In the genomic region with DNA sequence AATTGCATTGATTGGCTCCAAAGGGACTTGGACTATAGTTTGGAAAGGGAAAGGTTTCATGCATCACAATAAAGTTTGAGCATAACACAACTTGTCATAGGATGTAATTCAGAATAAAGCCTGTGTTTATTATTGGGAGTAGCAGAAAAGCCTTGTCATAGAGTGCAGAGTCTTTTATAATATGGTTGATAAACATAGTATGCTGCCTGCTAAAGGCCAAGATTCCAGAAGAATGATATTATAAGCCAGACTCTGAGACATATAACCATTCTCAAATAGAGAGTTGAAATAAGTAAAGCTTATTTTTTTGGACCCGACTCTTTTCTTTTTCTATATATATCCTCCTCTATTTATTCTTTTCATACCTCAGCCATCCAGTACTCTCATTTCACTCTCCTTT, we compare ENCODE assay signal across 21 cellular contexts.
DNase-seq lines count a peak whose midpoint lies in the region; ATAC-seq and TF ChIP-seq lines count a peak whose summit lies in the region.
"Had no signal": no experiment of that assay in that cellular context is flagged by ENCODE, and none has a peak within 500 bp of the region (broad histone marks: within the 10 kb centered on the region; RNA-seq: fewer than 3 reads in every experiment).

No MANE protein-coding gene starts in this region.

- no peak overlapping the region for H3K4me2 ChIP-seq in GM23248 (ENCODE audit: unreplicated experiment)
- no peak overlapping the region; the same call in 1 of the 2 replicates for H3K4me2 ChIP-seq in IMR-90 (ENCODE audit: low read depth, low read length)
- H3K4me2 ChIP-seq: A549; BLaER1 treated with 17β-estradiol and CSF1 and Interleukin-3, amounts not matched to agents 10 nM and 100 nM had no signal

- H2AFZ ChIP-seq in GM23248, result no peak overlapping the region
- no peak overlapping the region for H2AFZ ChIP-seq in IMR-90 (replicated peaks; ENCODE audit: low read length, poor library complexity)

- peak overlapping the region; percentile 46 for H2BK5ac ChIP-seq in IMR-90 (ENCODE audit: low read depth, low read length, poor library complexity, severe bottlenecking)

- peaks cover 19% of the 10 kb centered on the region for H3K9me3 Mint-ChIP-seq in osteocyte (ENCODE audit: unreplicated experiment)
- peaks cover 14% of the 10 kb centered on the region for H3K9me3 Mint-ChIP-seq in stimulated activated effector memory CD8-positive, alpha-beta T cell treated with anti-CD3 and anti-CD28 coated beads, Interleukin-12 subunit alpha, Interleukin-12 subunit beta, amount 100 ng/mL, for 72 hours

- H2AK9ac ChIP-seq in IMR-90 (replicated peaks; ENCODE audit: low read depth, low read length, poor library complexity), result no peak overlapping the region

- H2BK20ac ChIP-seq in IMR-90 (ENCODE audit: low read depth, low read length), result no peak overlapping the region

- dilution Hi-C loops in IMR-90 (cut with HindIII; ENCODE audit: low sequenced_read_pairs, unreplicated experiment), result no loop called here

- peaks cover 17% of the 10 kb centered on the region; the same call in 1 of the 2 replicates for H3F3A ChIP-seq in GM23248 (ENCODE audit: insufficient read depth)

- ATAC-seq in IMR-90 (ENCODE audit: low read depth), result peak; percentile 80
- ATAC-seq in stimulated activated naive CD8-positive, alpha-beta T cell treated with anti-CD3 and anti-CD28 coated beads, Interleukin-15, Interleukin-2, amounts not matched to agents 100 U/mL and 50 U/mL, for 24 hours, result no peak
- ATAC-seq in stimulated activated effector memory CD8-positive, alpha-beta T cell treated with anti-CD3 and anti-CD28 coated beads, Interleukin-12 subunit alpha, Interleukin-12 subunit beta, amount 100 ng/mL, for 72 hours, result no peak
- ATAC-seq: A549; CD8-positive, alpha-beta T cell; GM12878 had no signal

- H2BK120ac ChIP-seq in IMR-90 (ENCODE audit: low read depth, low read length), result no peak overlapping the region

- intact Hi-C loops in IMR-90 (cut with micrococcal nuclease), result no loop called here

- peaks cover 26% of the 10 kb centered on the region for H3K4me1 Mint-ChIP-seq in osteocyte (ENCODE audit: unreplicated experiment)
- no peaks in the 10 kb centered on the region for H3K4me1 Mint-ChIP-seq in stimulated activated effector memory CD8-positive, alpha-beta T cell treated with anti-CD3 and anti-CD28 coated beads, Interleukin-12 subunit alpha, Interleukin-12 subunit beta, amount 100 ng/mL, for 72 hours
- H3K4me1 Mint-ChIP-seq: B cell had no signal

- CTCF ChIA-PET in IMR-90 (lab: Yijun Ruan, JAX), result no interaction called here

- H3K14ac ChIP-seq in IMR-90 (replicated peaks; ENCODE audit: low read depth, low read length), result no peak overlapping the region

- H3K56ac ChIP-seq in IMR-90 (ENCODE audit: extremely low read depth, insufficient read depth, low read length), result no peak overlapping the region

- peak; percentile 15 for DNase-seq in GM23248
- DNase-seq in IMR-90, result peak; percentile 50
- peak; percentile 9 for DNase-seq in amniotic epithelial cell (ENCODE audit: low read depth)
- DNase-seq in osteocyte (ENCODE audit: extremely low spot score, unreplicated experiment), result no peak
- DNase-seq in stimulated activated naive CD8-positive, alpha-beta T cell treated with anti-CD3 and anti-CD28 coated beads, Interleukin-15, Interleukin-2, amounts not matched to agents 100 U/mL and 50 U/mL, for 24 hours, result no peak
- DNase-seq in activated naive CD4-positive, alpha-beta T cell (lab: John Stamatoyannopoulos, UW), result no peak
- no peak for DNase-seq in HPDE6-E6E7 (ENCODE audit: extremely low spot score)
- DNase-seq in stimulated activated effector memory CD8-positive, alpha-beta T cell treated with anti-CD3 and anti-CD28 coated beads, Interleukin-12 subunit alpha, Interleukin-12 subunit beta, amount 100 ng/mL, for 72 hours (ENCODE audit: low spot score in 2 of 2), result no peak
- DNase-seq: AML-193; Caco-2; Calu3; CD4-positive, alpha-beta T cell; CD8-positive, alpha-beta T cell; DMS79 treated with DMSO at 0.1 percent for 48 hours; GF-D8 had no signal

- H4K20me1 ChIP-seq in GM23248 (ENCODE audit: insufficient read depth), result no peaks in the 10 kb centered on the region
- no peaks in the 10 kb centered on the region for H4K20me1 ChIP-seq in IMR-90 (ENCODE audit: insufficient read depth, low read length)
- H4K20me1 ChIP-seq: BLaER1 treated with 17β-estradiol and CSF1 and Interleukin-3, amounts not matched to agents 10 nM and 100 nM had no signal

- H3K79me1 ChIP-seq in IMR-90 (ENCODE audit: low read depth in 1 of 2, low read length in 2 of 2), result no peaks in the 10 kb centered on the region

- no peak overlapping the region for H3K18ac ChIP-seq in IMR-90 (ENCODE audit: low read depth, low read length)

- H4K5ac ChIP-seq in IMR-90 (ENCODE audit: low read depth, low read length), result no peak overlapping the region

- no peak for TF ChIP-seq POLR2A in IMR-90 (IDR thresholded peaks at IDR 0.05; ENCODE audit: low read depth, low read length)

- BruUV-seq in IMR-90 (replicated peaks; lab: Mats Ljungman, UMichigan), result no TSS peak

- no peaks in the 10 kb centered on the region for H3K27me3 ChIP-seq in GM23248 (replicated peaks; ENCODE audit: insufficient read depth)
- H3K27me3 ChIP-seq in IMR-90 (ENCODE audit: control insufficient read depth, insufficient read depth, low read length), result no peaks in the 10 kb centered on the region
- H3K27me3 ChIP-seq: BLaER1 treated with 17β-estradiol and CSF1 and Interleukin-3, amounts not matched to agents 10 nM and 100 nM had no signal

- H3K4me3 Mint-ChIP-seq in osteocyte (ENCODE audit: unreplicated experiment), result no peak overlapping the region
- H3K4me3 Mint-ChIP-seq in stimulated activated effector memory CD8-positive, alpha-beta T cell treated with anti-CD3 and anti-CD28 coated beads, Interleukin-12 subunit alpha, Interleukin-12 subunit beta, amount 100 ng/mL, for 72 hours, result no peak overlapping the region
- H3K4me3 Mint-ChIP-seq: B cell; CD4-positive, alpha-beta T cell; CD8-positive, alpha-beta T cell had no signal

- no peak overlapping the region for H4K91ac ChIP-seq in IMR-90 (ENCODE audit: insufficient read depth, low read depth, low read length)

- H3K9ac ChIP-seq in GM23248, result no peak overlapping the region
- no peak overlapping the region for H3K9ac ChIP-seq in IMR-90 (ENCODE audit: low read depth, low read length)
- H3K9ac ChIP-seq: BLaER1 treated with 17β-estradiol and CSF1 and Interleukin-3, amounts not matched to agents 10 nM and 100 nM had no signal

- 95 to 100% methylated on average over 1 of the region's 1 CpG for WGBS in GM23248 (ENCODE audit: low coverage in 1 of 2, low lambda C conversion rate in 2 of 2, missing lambda C conversion rate in 2 of 2), 2 experiments
- WGBS in IMR-90 (ENCODE audit: extremely low coverage in 2 of 2, insufficient read length in 1 of 2), 2 experiments, result no CpG with 5 or more reads among the region's 1 CpG

- H3K36me3 ChIP-seq in GM23248 (ENCODE audit: low read depth), result no peaks in the 10 kb centered on the region
- H3K36me3 ChIP-seq in IMR-90 (ENCODE audit: control insufficient read depth, insufficient read depth, low read length), result no peaks in the 10 kb centered on the region
- H3K36me3 ChIP-seq: BLaER1 treated with 17β-estradiol and CSF1 and Interleukin-3, amounts not matched to agents 10 nM and 100 nM had no signal

- no peak for TF ChIP-seq RAD21 in IMR-90 (IDR thresholded peaks at IDR 0.05; ENCODE audit: low read length)

- H3K4me3 ChIP-seq in GM23248, result no peak overlapping the region
- no peak overlapping the region for H3K4me3 ChIP-seq in IMR-90 (ENCODE audit: insufficient read depth, low read depth, low read length)
- H3K4me3 ChIP-seq: A549; BLaER1 treated with 17β-estradiol and CSF1 and Interleukin-3, amounts not matched to agents 10 nM and 100 nM; GM12878 had no signal

- H3K27ac ChIP-seq in GM23248 (no peak overlapping the region), IMR-90 (ENCODE audit: insufficient read depth, low read length) (no peak overlapping the region)
- H3K27ac ChIP-seq: 22Rv1; A549; BLaER1 treated with 17β-estradiol and CSF1 and Interleukin-3, amounts not matched to agents 10 nM and 100 nM; C4-2B had no signal

- in situ Hi-C loops in GM23248 (cut with MboI) (no loop called here), IMR-90 (cut with MboI; ENCODE audit: low sequenced_read_pairs) (no loop called here)

- H3K27me3 Mint-ChIP-seq in osteocyte (ENCODE audit: unreplicated experiment), result no peaks in the 10 kb centered on the region
- H3K27me3 Mint-ChIP-seq: B cell; CD4-positive, alpha-beta T cell had no signal

- TF ChIP-seq CTCF in IMR-90 (conservative IDR thresholded peaks at IDR 0.05; ENCODE audit: low read depth, low read length) (no peak), osteocyte (IDR thresholded peaks at IDR 0.05) (no peak)

- H3K36me3 Mint-ChIP-seq in osteocyte (ENCODE audit: unreplicated experiment), result peaks cover 4% of the 10 kb centered on the region
- H3K36me3 Mint-ChIP-seq in stimulated activated effector memory CD8-positive, alpha-beta T cell treated with anti-CD3 and anti-CD28 coated beads, Interleukin-12 subunit alpha, Interleukin-12 subunit beta, amount 100 ng/mL, for 72 hours, result no peaks in the 10 kb centered on the region
- H3K36me3 Mint-ChIP-seq: CD8-positive, alpha-beta T cell had no signal

- no peaks in the 10 kb centered on the region for H3K9me2 ChIP-seq in GM23248 (ENCODE audit: insufficient read depth)

- H3K9me3 ChIP-seq in GM23248 (ENCODE audit: low read depth) (no peaks in the 10 kb centered on the region), IMR-90 (ENCODE audit: control insufficient read depth, insufficient read depth, low read length) (no peaks in the 10 kb centered on the region; the same call in 1 of the 2 replicates)
- H3K9me3 ChIP-seq: A549, Caco-2 had no signal

- H3K27ac Mint-ChIP-seq in osteocyte (ENCODE audit: unreplicated experiment), result peak overlapping the region; percentile 83
- no peak overlapping the region for H3K27ac Mint-ChIP-seq in stimulated activated effector memory CD8-positive, alpha-beta T cell treated with anti-CD3 and anti-CD28 coated beads, Interleukin-12 subunit alpha, Interleukin-12 subunit beta, amount 100 ng/mL, for 72 hours
- H3K27ac Mint-ChIP-seq: B cell; CD4-positive, alpha-beta T cell; CD8-positive, alpha-beta T cell had no signal

- no peak overlapping the region for H2BK15ac ChIP-seq in IMR-90 (ENCODE audit: low read depth, low read length)

- no peak overlapping the region for H2AK5ac ChIP-seq in IMR-90 (ENCODE audit: low read depth, low read length)

- POLR2A ChIA-PET in IMR-90 (lab: Charles Lee; ENCODE audit: unreplicated experiment), result no interaction called here

- no peaks in the 10 kb centered on the region for H3K9me1 ChIP-seq in IMR-90 (ENCODE audit: insufficient read depth, low read length)

- H4K8ac ChIP-seq in IMR-90 (ENCODE audit: low read depth in 2 of 2, low read length in 2 of 2), result no peak overlapping the region

- no peaks in the 10 kb centered on the region for H3K79me2 ChIP-seq in GM23248 (ENCODE audit: insufficient read depth)

- H3K4me1 ChIP-seq in GM23248 (ENCODE audit: insufficient read depth) (peaks cover 21% of the 10 kb centered on the region), IMR-90 (ENCODE audit: control insufficient read depth, insufficient read depth, low read length) (peaks cover 4% of the 10 kb centered on the region; the same call in 1 of the 2 replicates)
- H3K4me1 ChIP-seq: A549; BLaER1 treated with 17β-estradiol and CSF1 and Interleukin-3, amounts not matched to agents 10 nM and 100 nM had no signal

- H3K4ac ChIP-seq in IMR-90 (ENCODE audit: low read depth, low read length), result no peak overlapping the region

- no peak overlapping the region for H3K23ac ChIP-seq in IMR-90 (ENCODE audit: low read depth, low read length)

TF ChIP-seq in IMR-90, 13 proteins besides CTCF, POLR2A, EP300 and RAD21 (continues in another document):
- no peak for TF ChIP-seq SMC3 (IDR thresholded peaks at IDR 0.05; ENCODE audit: low read depth, low read length)

Comparison
In these comparisons a context has a peak if more than half of its experiments do, and no peak if none do; other contexts are left out.
1. DNase-seq: peak in GM23248 (single experiment), IMR-90 (single experiment) and amniotic epithelial cell (single experiment); none in osteocyte (single experiment), stimulated activated naive CD8-positive, alpha-beta T cell treated with anti-CD3 and anti-CD28 coated beads, Interleukin-15, Interleukin-2, amounts not matched to agents 100 U/mL and 50 U/mL, for 24 hours (single experiment), activated naive CD4-positive, alpha-beta T cell (0 of 4), HPDE6-E6E7 (single experiment) and stimulated activated effector memory CD8-positive, alpha-beta T cell treated with anti-CD3 and anti-CD28 coated beads, Interleukin-12 subunit alpha, Interleukin-12 subunit beta, amount 100 ng/mL, for 72 hours (0 of 2).